Comparison of ENCODE assay signal across 1 cellular context in genomic region chr5:15500326-15500958, GRCh38.
TF ChIP-seq lines count a peak whose summit lies in the region.

No MANE protein-coding gene starts in this region.

TF ChIP-seq in endothelial cell of umbilical vein, 7 proteins besides CTCF, POLR2A, EP300 and RAD21:
- TF ChIP-seq, protein P1, sequence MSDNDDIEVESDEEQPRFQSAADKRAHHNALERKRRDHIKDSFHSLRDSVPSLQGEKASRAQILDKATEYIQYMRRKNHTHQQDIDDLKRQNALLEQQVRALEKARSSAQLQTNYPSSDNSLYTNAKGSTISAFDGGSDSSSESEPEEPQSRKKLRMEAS (IDR thresholded peaks at IDR 0.05; ENCODE audit: insufficient read depth, insufficient read length), result no peak
- no peak for TF ChIP-seq EZH2 (IDR thresholded peaks at IDR 0.05; ENCODE audit: borderline replicate concordance, low read depth, low read length, severe bottlenecking)
- no peak for TF ChIP-seq JUN (IDR thresholded peaks at IDR 0.05; ENCODE audit: borderline replicate concordance, insufficient read depth, insufficient read length, low read depth)
- TF ChIP-seq GATA2 (IDR thresholded peaks at IDR 0.05; ENCODE audit: insufficient read depth, insufficient read length, low read depth, low read length), result no peak
- no peak for TF ChIP-seq FOS (IDR thresholded peaks at IDR 0.05; ENCODE audit: borderline replicate concordance, insufficient read depth, low read length)
- no peak for TF ChIP-seq POLR2AphosphoS5 (IDR thresholded peaks at IDR 0.05; ENCODE audit: insufficient read depth, low read depth, low read length)
- no peak for TF ChIP-seq MYC (IDR thresholded peaks at IDR 0.05; ENCODE audit: low read depth, low read length)
TF ChIP-seq in endothelial cell of umbilical vein: peak in this region for 0.
